ENCODE assay signal across 8 cellular contexts in genomic region chrX:48918644-48919340, GRCh38. TPM values are rescaled to one million over a fixed set of nuclear protein-coding genes. Genes with fewer than 3 reads are reported as not detected.
DNase-seq lines count a peak whose midpoint lies in the region; ATAC-seq, FAIRE-seq and TF ChIP-seq lines count a peak whose summit lies in the region.

PIM2 (minus strand) TSS chrX:48919024; CDS start chrX:48918834, 190 bp downstream.

- TF ChIP-seq CTCF in WTC11 (IDR thresholded peaks at IDR 0.05): no peak
- no peak for TF ChIP-seq CTCF in cardiac fibroblast (IDR thresholded peaks at IDR 0.05; ENCODE audit: low read depth, low read length)

- H3K4me1 Mint-ChIP-seq in WTC11: peaks cover 50% of the 10 kb centered on the region

- peak; percentile 60 for ATAC-seq in GM19023 (IDR thresholded peaks at IDR 0.05; ENCODE audit: unreplicated experiment)
- peak; percentile 72 for ATAC-seq in HG03280 (IDR thresholded peaks at IDR 0.05; ENCODE audit: unreplicated experiment)
- peak; percentile 86 for ATAC-seq in WTC11

- POLR2A ChIA-PET in WTC11 (lab: Charles Lee): interaction anchor here (0.5 kb wide), 1 partner anchor 341 kb away, joined by 3 read pairs; no protein-coding TSS in a partner anchor

- CTCF ChIA-PET in WTC11 (lab: Charles Lee): interaction anchor here (0.9 to 1.0 kb wide), 2 partner anchors 28 to 39 kb away, joined by 3 read pairs; partner anchors contain the start of gene OTUD5

- peak; percentile 76 for FAIRE-seq in islet of Langerhans (lab: Jason Lieb, UNC)

- peak; percentile 76 for DNase-seq in AG08395 (ENCODE audit: low spot score)
- peak; percentile 97 for DNase-seq in NCI-H345 (lab: John Stamatoyannopoulos, UW)
- DNase-seq in WTC11 (ENCODE audit: low spot score): peak; percentile 90
- DNase-seq in cardiac fibroblast (ENCODE audit: low read depth in 2 of 2): peak; percentile 70 to 85
- DNase-seq in stimulated activated CD4-positive, alpha-beta T cell treated with anti-CD3 and anti-CD28 coated beads, Interleukin-12 subunit alpha, Interleukin-12 subunit beta, amount 100 ng/mL, for 4 hours: peak; percentile 84

- H3K4me3 Mint-ChIP-seq in WTC11: peak within 1 kb of the TSS; percentile 93

- H3K4me3 ChIP-seq in cardiac fibroblast (replicated peaks in 1 of 2; ENCODE audit: low read depth in 2 of 2, low read length in 2 of 2): peak within 1 kb of the TSS; percentile 55 to 61

- H3K9me3 Mint-ChIP-seq in WTC11: no peaks in the 10 kb centered on the region

- no peaks in the 10 kb centered on the region for H3K27me3 Mint-ChIP-seq in WTC11 (ENCODE audit: low read depth)

- H3K27ac Mint-ChIP-seq in WTC11: peak within 1 kb of the TSS; percentile 93

- H3K36me3 Mint-ChIP-seq in WTC11: peaks cover 55% of the 10 kb centered on the region

TF ChIP-seq in WTC11, 78 proteins besides CTCF, POLR2A, EP300 and RAD21 (continues in another document):
- no peak for TF ChIP-seq HMGA2 (CRISPR knock-in tag; IDR thresholded peaks at IDR 0.05)
- TF ChIP-seq PRRX2 (CRISPR knock-in tag; IDR thresholded peaks at IDR 0.05): no peak
- no peak for TF ChIP-seq ZNF138 (CRISPR knock-in tag; conservative IDR thresholded peaks at IDR 0.05)
- no peak for TF ChIP-seq TP53 (CRISPR knock-in tag; IDR thresholded peaks at IDR 0.05)
- no peak for TF ChIP-seq ATF6 (CRISPR knock-in tag; IDR thresholded peaks at IDR 0.05)
- TF ChIP-seq SP1 (CRISPR knock-in tag; conservative IDR thresholded peaks at IDR 0.05): peak; percentile 60
- no peak for TF ChIP-seq ZNF317 (CRISPR knock-in tag; IDR thresholded peaks at IDR 0.05; ENCODE audit: borderline replicate concordance, low read depth)
- no peak for TF ChIP-seq GABPB1 (CRISPR knock-in tag; IDR thresholded peaks at IDR 0.05)
- no peak for TF ChIP-seq ZNF281 (CRISPR knock-in tag; IDR thresholded peaks at IDR 0.05)
- no peak for TF ChIP-seq ELF4 (CRISPR knock-in tag; IDR thresholded peaks at IDR 0.05; ENCODE audit: low read depth)
- no peak for TF ChIP-seq SMAD4 (CRISPR knock-in tag; IDR thresholded peaks at IDR 0.05)
- 0 out of 2 replicates have a peak, but pooled peaks have one; percentile 17 for TF ChIP-seq NFYB (CRISPR knock-in tag; conservative IDR thresholded peaks at IDR 0.05; ENCODE audit: low read depth)
- peak; percentile 51; the same call in 1 of the 2 replicates for TF ChIP-seq SMAD3 (CRISPR knock-in tag; IDR thresholded peaks at IDR 0.05; ENCODE audit: borderline replicate concordance)
- no peak for TF ChIP-seq ZNF232 (CRISPR knock-in tag; IDR thresholded peaks at IDR 0.05)
- no peak for TF ChIP-seq ZBTB43 (CRISPR knock-in tag; IDR thresholded peaks at IDR 0.05)
- TF ChIP-seq CBFB (CRISPR knock-in tag; IDR thresholded peaks at IDR 0.05; ENCODE audit: low read depth): no peak
- no peak; the same call in 1 of the 2 replicates for TF ChIP-seq MAX (CRISPR knock-in tag; IDR thresholded peaks at IDR 0.05)
- no peak for TF ChIP-seq ZNF263 (CRISPR knock-in tag; IDR thresholded peaks at IDR 0.05; ENCODE audit: low read depth)
- no peak for TF ChIP-seq ZNF671 (CRISPR knock-in tag; IDR thresholded peaks at IDR 0.05)
- peak; percentile 65 for TF ChIP-seq USF2 (CRISPR knock-in tag; IDR thresholded peaks at IDR 0.05)
- TF ChIP-seq ZSCAN18 (CRISPR knock-in tag; IDR thresholded peaks at IDR 0.05): no peak
- TF ChIP-seq NFE2L1 (CRISPR knock-in tag; IDR thresholded peaks at IDR 0.05): no peak
- no peak for TF ChIP-seq AR (CRISPR knock-in tag; IDR thresholded peaks at IDR 0.05)
- TF ChIP-seq OVOL2 (CRISPR knock-in tag; IDR thresholded peaks at IDR 0.05; ENCODE audit: borderline replicate concordance): no peak

RNA-seq across cellular contexts. Expression of gene PIM2, which starts in this region (rescaled TPM):
- 146 to 184 TPM (median 182 TPM) in 3 replicates for total RNA-seq in WTC11 (2021)

Comparison
In these comparisons a context has a peak if more than half of its experiments do, and no peak if none do; other contexts are left out.
1. Peak in every context shown above with its lines: DNase-seq, ATAC-seq and H3K4me3 ChIP-seq.